In genomic region chr6:69958978-69959377, GRCh38 we compare ENCODE assay signal across 18 cellular contexts.
"Had no signal": no experiment of that assay in that cellular context is flagged by ENCODE, and none has a peak within 500 bp of the region (broad histone marks: within the 10 kb centered on the region; RNA-seq: fewer than 3 reads in every experiment).

No MANE protein-coding gene starts in this region.

- DNase-seq: Kasumi-1, MV-4-11, NCI-H1048, NCI-H1105, NCI-H1417, NCI-H1436 treated with DMSO at 0.1 percent for 48 hours, NCI-H1694, NCI-H187 treated with DMSO at 0.1 percent for 48 hours, NCI-H2029 treated with DMSO at 0.1 percent for 48 hours, NCI-H226, NCI-H510A, NCI-H524 treated with DMSO at 0.1 percent for 48 hours, NCI-H69, NCI-H774, Right ventricle myocardium superior, RPMI8226, T-helper 1 cell had no signal

- ATAC-seq: HepG2 had no signal
